24 cellular contexts compared by ENCODE assay signal in genomic region chr6:17193376-17193775, GRCh38.
"Had no signal": no experiment of that assay in that cellular context is flagged by ENCODE, and none has a peak within 500 bp of the region (broad histone marks: within the 10 kb centered on the region; RNA-seq: fewer than 3 reads in every experiment).

No MANE protein-coding gene starts in this region.

- H3K9me3 ChIP-seq: colonic mucosa, esophagus muscularis mucosa, ovary, right lobe of liver, tibial nerve had no signal

- H3K36me3 ChIP-seq: colonic mucosa, esophagus muscularis mucosa, ovary, right lobe of liver, tibial nerve had no signal

- H3K4me1 ChIP-seq: colonic mucosa, esophagus muscularis mucosa, foreskin keratinocyte, right lobe of liver, tibial nerve had no signal

- H3K27me3 Mint-ChIP-seq: activated CD4-positive, alpha-beta T cell treated with anti-CD3 and anti-CD28 coated beads, Interleukin-2, amount 10 ng/mL, durations not matched to agents 24 days and 14 days; activated naive CD8-positive, alpha-beta T cell treated with anti-CD3 and anti-CD28 coated beads, Interleukin-2, amount 10 ng/mL, durations not matched to agents 7 days and 5 days; stimulated activated naive B cell treated with anti-CD40 and anti-IgM and Interleukin-4, amounts not matched to agents 10 μg/mL and 1 μg/mL and 100 μg/mL, for 72 hours had no signal

- H3K27ac Mint-ChIP-seq: activated CD4-positive, alpha-beta T cell treated with anti-CD3 and anti-CD28 coated beads, Interleukin-2, amount 10 ng/mL, durations not matched to agents 24 days and 14 days; activated CD8-positive, alpha-beta T cell treated with anti-CD3 and anti-CD28 coated beads for 36 hours; activated naive CD8-positive, alpha-beta T cell treated with anti-CD3 and anti-CD28 coated beads, Interleukin-2, amount 10 ng/mL, durations not matched to agents 7 days and 5 days; activated T-helper 2 cell treated with anti-CD3 and anti-CD28 coated beads, Interferon-gamma antibody, Interleukin-2, Interleukin-4, amounts not matched to agents 10 μg/mL and 5 μg/mL and 100 μg/mL, durations not matched to agents 14 hours and 24 hours and 36 hours; naive thymus-derived CD8-positive, alpha-beta T cell; stimulated activated naive B cell treated with anti-CD40 and anti-IgM and Interleukin-4, amounts not matched to agents 10 μg/mL and 1 μg/mL and 100 μg/mL, for 72 hours had no signal

- H3K9me3 Mint-ChIP-seq: activated CD4-positive, alpha-beta T cell treated with anti-CD3 and anti-CD28 coated beads, Interleukin-2, amount 10 ng/mL, durations not matched to agents 24 days and 14 days; activated CD8-positive, alpha-beta T cell treated with anti-CD3 and anti-CD28 coated beads for 36 hours; activated naive CD8-positive, alpha-beta T cell treated with anti-CD3 and anti-CD28 coated beads, Interleukin-2, amount 10 ng/mL, durations not matched to agents 7 days and 5 days; activated T-helper 2 cell treated with anti-CD3 and anti-CD28 coated beads, Interferon-gamma antibody, Interleukin-2, Interleukin-4, amounts not matched to agents 10 μg/mL and 5 μg/mL and 100 μg/mL, durations not matched to agents 14 hours and 24 hours and 36 hours; central memory CD8-positive, alpha-beta T cell had no signal

- H3K4me2 ChIP-seq: hepatocyte had no signal

- H3K27ac ChIP-seq: colonic mucosa, esophagus muscularis mucosa, foreskin keratinocyte, hepatocyte, ovary, right lobe of liver, tibial nerve had no signal

- H2AFZ ChIP-seq: hepatocyte had no signal

- H3K4me3 ChIP-seq: colonic mucosa, esophagus muscularis mucosa, hepatocyte, ovary, right lobe of liver, tibial nerve had no signal

- ATAC-seq: activated CD8-positive, alpha-beta T cell treated with anti-CD3 and anti-CD28 coated beads for 36 hours; foreskin keratinocyte; naive thymus-derived CD8-positive, alpha-beta T cell; right lobe of liver; stimulated activated naive B cell treated with anti-CD40 and anti-IgM and Interleukin-4, amounts not matched to agents 10 μg/mL and 1 μg/mL and 100 μg/mL, for 72 hours had no signal

- H3K4me3 Mint-ChIP-seq: activated CD4-positive, alpha-beta T cell treated with anti-CD3 and anti-CD28 coated beads, Interleukin-2, amount 10 ng/mL, durations not matched to agents 24 days and 14 days; activated CD8-positive, alpha-beta T cell treated with anti-CD3 and anti-CD28 coated beads for 36 hours; activated naive CD8-positive, alpha-beta T cell treated with anti-CD3 and anti-CD28 coated beads, Interleukin-2, amount 10 ng/mL, durations not matched to agents 7 days and 5 days; central memory CD8-positive, alpha-beta T cell; naive thymus-derived CD8-positive, alpha-beta T cell; stimulated activated naive B cell treated with anti-CD40 and anti-IgM and Interleukin-4, amounts not matched to agents 10 μg/mL and 1 μg/mL and 100 μg/mL, for 72 hours had no signal

- H3K36me3 Mint-ChIP-seq: activated naive CD8-positive, alpha-beta T cell treated with anti-CD3 and anti-CD28 coated beads, Interleukin-2, amount 10 ng/mL, durations not matched to agents 7 days and 5 days; naive thymus-derived CD8-positive, alpha-beta T cell; stimulated activated naive B cell treated with anti-CD40 and anti-IgM and Interleukin-4, amounts not matched to agents 10 μg/mL and 1 μg/mL and 100 μg/mL, for 72 hours had no signal

- H3K27me3 ChIP-seq: colonic mucosa, esophagus muscularis mucosa, hepatocyte, ovary, right lobe of liver, tibial nerve had no signal

- FAIRE-seq: urothelium cell line had no signal

- DNase-seq: activated CD4-positive, alpha-beta T cell treated with anti-CD3 and anti-CD28 coated beads, Interleukin-2, amount 10 ng/mL, durations not matched to agents 24 days and 14 days; activated CD4-positive, CD25-positive, alpha-beta regulatory T cell; activated CD8-positive, alpha-beta T cell treated with anti-CD3 and anti-CD28 coated beads for 36 hours; activated naive CD4-positive, alpha-beta T cell treated with Interleukin-2 at 50 U/mL for 16 hours; activated naive CD8-positive, alpha-beta T cell treated with anti-CD3 and anti-CD28 coated beads, Interleukin-2, amount 10 ng/mL, durations not matched to agents 7 days and 5 days; activated T-cell treated with anti-CD3 and anti-CD28 coated beads, Interleukin-2, amount 50 U/mL, for 1 hour; anterior cingulate cortex; colonic mucosa; effector CD4-positive, alpha-beta T cell; foreskin keratinocyte; left cardiac atrium; mesenchymal stem cell; naive thymus-derived CD8-positive, alpha-beta T cell; ovary; right lobe of liver; stimulated activated naive B cell treated with anti-CD40 and anti-IgM and Interleukin-4, amounts not matched to agents 10 μg/mL and 1 μg/mL and 100 μg/mL, for 72 hours; T-helper 1 cell; T-helper 9 cell had no signal

- H3K79me2 ChIP-seq: hepatocyte had no signal

- H3K4me1 Mint-ChIP-seq: activated CD4-positive, alpha-beta T cell treated with anti-CD3 and anti-CD28 coated beads, Interleukin-2, amount 10 ng/mL, durations not matched to agents 24 days and 14 days; activated naive CD8-positive, alpha-beta T cell treated with anti-CD3 and anti-CD28 coated beads, Interleukin-2, amount 10 ng/mL, durations not matched to agents 7 days and 5 days; central memory CD8-positive, alpha-beta T cell; naive thymus-derived CD8-positive, alpha-beta T cell; stimulated activated naive B cell treated with anti-CD40 and anti-IgM and Interleukin-4, amounts not matched to agents 10 μg/mL and 1 μg/mL and 100 μg/mL, for 72 hours had no signal
